Comparison of ENCODE assay signal across 30 cellular contexts in the genomic region with DNA sequence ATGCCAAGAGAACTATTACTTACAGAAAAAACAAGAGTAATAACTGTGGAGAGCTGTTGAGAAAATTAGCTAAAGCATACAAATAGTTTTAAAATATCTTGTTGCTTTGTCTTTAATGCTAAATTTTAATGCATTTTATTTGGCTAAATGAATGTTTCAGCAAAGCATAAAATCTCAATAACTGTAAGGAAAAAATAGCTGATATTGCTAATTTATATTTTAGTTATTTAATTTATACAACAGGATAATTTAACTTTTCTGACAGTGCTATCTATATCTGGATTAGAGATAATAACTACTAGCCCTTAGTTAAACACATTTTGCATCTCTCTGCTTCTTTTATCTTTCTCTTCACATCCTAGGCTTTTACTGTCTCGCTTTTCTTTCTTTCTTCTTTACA.
"Had no signal": no experiment of that assay in that cellular context is flagged by ENCODE, and none has a peak within 500 bp of the region (broad histone marks: within the 10 kb centered on the region; RNA-seq: fewer than 3 reads in every experiment).

No MANE protein-coding gene starts in this region.

- H3K9me3 ChIP-seq: ovary, psoas muscle, thoracic aorta, thyroid gland, upper lobe of right lung, uterus had no signal

- H3K4me3 ChIP-seq: neural progenitor cell, ovary, psoas muscle, skin epidermis, smooth muscle cell, spleen, stomach, thoracic aorta, thyroid gland, tibial nerve, upper lobe of right lung, uterus had no signal

- H3K27ac Mint-ChIP-seq: naive thymus-derived CD4-positive, alpha-beta T cell; natural killer cell; nephron; neural progenitor cell; progenitor cell of endocrine pancreas; stimulated activated naive B cell treated with anti-CD40 and anti-IgM and Interleukin-4, amounts not matched to agents 10 μg/mL and 1 μg/mL and 100 μg/mL, for 72 hours; stimulated activated naive CD8-positive, alpha-beta T cell treated with anti-CD3 and anti-CD28 coated beads, Interleukin-15, Interleukin-2, amounts not matched to agents 100 ng/mL and 50 ng/mL, for 24 hours; type B pancreatic cell had no signal

- H3K4me2 ChIP-seq: neural progenitor cell, smooth muscle cell had no signal

- H3K36me3 Mint-ChIP-seq: naive thymus-derived CD4-positive, alpha-beta T cell; neural progenitor cell; stimulated activated naive B cell treated with anti-CD40 and anti-IgM and Interleukin-4, amounts not matched to agents 10 μg/mL and 1 μg/mL and 100 μg/mL, for 72 hours; type B pancreatic cell had no signal

- H3K79me2 ChIP-seq: parathyroid adenoma had no signal

- ATAC-seq: naive thymus-derived CD4-positive, alpha-beta T cell; natural killer cell; psoas muscle; right cardiac atrium; sciatic nerve; stimulated activated naive B cell treated with anti-CD40 and anti-IgM and Interleukin-4, amounts not matched to agents 10 μg/mL and 1 μg/mL and 100 μg/mL, for 72 hours; upper lobe of right lung had no signal

- H2AFZ ChIP-seq: neural progenitor cell, parathyroid adenoma had no signal

- DNase-seq: naive thymus-derived CD4-positive, alpha-beta T cell; natural killer cell; occipital lobe; ovary; posterior cingulate gyrus; psoas muscle; right cardiac atrium; spleen; stimulated activated CD4-positive, alpha-beta T cell treated with anti-CD3 and anti-CD28 coated beads, Interleukin-12 subunit alpha, Interleukin-12 subunit beta, amount 100 ng/mL, for 4 hours; stimulated activated CD4-positive, alpha-beta T cell treated with anti-CD3 and anti-CD28 coated beads, Interleukin-1b, Interleukin-23, amount 100 ng/mL, for 48 hours; stimulated activated CD4-positive, alpha-beta T cell treated with anti-CD3 and anti-CD28 coated beads, Interleukin-4, amount 100 ng/mL, for 1 hour; stimulated activated CD4-positive, alpha-beta T cell treated with anti-CD3 and anti-CD28 coated beads, Interleukin-4, amount 100 ng/mL, for 4 hours; stimulated activated CD8-positive, alpha-beta memory T cell treated with anti-CD3 and anti-CD28 coated beads, Interleukin-4, amount 100 ng/mL, for 48 hours; stimulated activated naive B cell treated with anti-CD40 and anti-IgM and Interleukin-4, amounts not matched to agents 10 μg/mL and 1 μg/mL and 100 μg/mL, for 72 hours; stimulated activated naive CD4-positive, alpha-beta T cell treated with Interleukin-2 at 50 U/mL for 16 hours; stomach; thyroid gland; upper lobe of right lung; uterus had no signal

- H3K4me1 ChIP-seq: neural progenitor cell, parathyroid adenoma, psoas muscle, spleen, stomach, thyroid gland, tibial nerve, upper lobe of right lung, uterus had no signal

- H3K27ac ChIP-seq: neural progenitor cell, ovary, parathyroid adenoma, psoas muscle, skin epidermis, spleen, stomach, thoracic aorta, thyroid gland, tibial nerve, upper lobe of right lung, uterus had no signal

- H3K9me3 Mint-ChIP-seq: nephron; neural progenitor cell; stimulated activated naive B cell treated with anti-CD40 and anti-IgM and Interleukin-4, amounts not matched to agents 10 μg/mL and 1 μg/mL and 100 μg/mL, for 72 hours; stimulated activated naive CD8-positive, alpha-beta T cell treated with anti-CD3 and anti-CD28 coated beads, Interleukin-15, Interleukin-2, amounts not matched to agents 100 ng/mL and 50 ng/mL, for 24 hours; type B pancreatic cell had no signal

- H3K4me3 Mint-ChIP-seq: naive thymus-derived CD4-positive, alpha-beta T cell; natural killer cell; nephron; neural progenitor cell; stimulated activated naive B cell treated with anti-CD40 and anti-IgM and Interleukin-4, amounts not matched to agents 10 μg/mL and 1 μg/mL and 100 μg/mL, for 72 hours; stimulated activated naive CD8-positive, alpha-beta T cell treated with anti-CD3 and anti-CD28 coated beads, Interleukin-15, Interleukin-2, amounts not matched to agents 100 ng/mL and 50 ng/mL, for 24 hours; type B pancreatic cell had no signal

- H3K9ac ChIP-seq: neural progenitor cell, parathyroid adenoma had no signal

- H3K36me3 ChIP-seq: neural progenitor cell, ovary, spleen, stomach, thoracic aorta, thyroid gland, tibial nerve, upper lobe of right lung, uterus had no signal

- H3K4me1 Mint-ChIP-seq: naive thymus-derived CD4-positive, alpha-beta T cell; natural killer cell; nephron; neural progenitor cell; stimulated activated naive B cell treated with anti-CD40 and anti-IgM and Interleukin-4, amounts not matched to agents 10 μg/mL and 1 μg/mL and 100 μg/mL, for 72 hours had no signal

- H3K27me3 ChIP-seq: neural progenitor cell, ovary, spleen, stomach, thyroid gland, tibial nerve, upper lobe of right lung, uterus had no signal
